1 cellular context compared by ENCODE assay signal in the genomic region with DNA sequence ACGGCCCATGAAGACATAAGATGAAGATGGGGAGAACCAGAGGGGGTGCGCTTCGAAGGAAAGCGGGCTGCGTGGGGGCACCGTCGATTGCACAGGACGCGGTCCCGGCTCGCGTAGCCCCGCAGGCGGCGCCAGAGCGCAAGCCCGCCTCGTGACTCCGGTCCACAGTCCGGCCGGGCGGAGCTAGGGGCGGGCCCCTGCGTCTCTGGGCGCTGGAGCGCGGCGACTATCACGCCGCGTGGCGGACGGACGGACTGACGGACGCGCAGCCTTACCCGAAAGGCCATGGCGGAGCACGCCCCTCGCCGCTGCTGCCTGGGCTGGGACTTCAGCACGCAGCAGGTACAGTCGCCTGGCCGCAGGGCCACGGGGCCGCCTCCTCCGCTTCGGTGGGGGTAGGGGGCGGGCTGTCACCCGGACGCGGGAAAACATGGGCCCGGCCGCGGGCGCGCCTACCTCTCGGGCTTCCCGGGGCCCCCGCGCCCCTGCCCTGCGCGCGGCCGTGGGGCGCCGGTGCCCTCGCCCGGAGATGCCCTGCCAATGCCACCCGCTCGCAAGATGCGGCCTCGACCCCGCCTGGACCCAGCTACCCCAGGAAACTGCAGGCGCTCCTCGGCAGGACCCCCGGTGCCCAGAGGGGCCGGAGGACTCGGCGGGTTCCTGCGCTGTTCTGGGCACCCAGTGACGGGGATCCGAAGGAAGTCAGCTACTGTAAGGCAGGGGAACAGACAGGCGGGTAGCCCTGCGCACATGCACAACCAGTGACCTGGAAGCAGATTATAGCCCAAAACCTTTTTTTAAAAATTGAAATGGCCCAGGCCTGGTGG.
TF ChIP-seq lines count a peak whose summit lies in the region.

A gene (plus strand): TSS at position 202 of the 827 bp plus-strand sequence. CDS start 84 bp downstream, at position 286.

TF ChIP-seq in WTC11, 78 proteins besides CTCF, POLR2A, EP300 and RAD21 (continued from another document and continues in another):
- TF ChIP-seq, protein P1, sequence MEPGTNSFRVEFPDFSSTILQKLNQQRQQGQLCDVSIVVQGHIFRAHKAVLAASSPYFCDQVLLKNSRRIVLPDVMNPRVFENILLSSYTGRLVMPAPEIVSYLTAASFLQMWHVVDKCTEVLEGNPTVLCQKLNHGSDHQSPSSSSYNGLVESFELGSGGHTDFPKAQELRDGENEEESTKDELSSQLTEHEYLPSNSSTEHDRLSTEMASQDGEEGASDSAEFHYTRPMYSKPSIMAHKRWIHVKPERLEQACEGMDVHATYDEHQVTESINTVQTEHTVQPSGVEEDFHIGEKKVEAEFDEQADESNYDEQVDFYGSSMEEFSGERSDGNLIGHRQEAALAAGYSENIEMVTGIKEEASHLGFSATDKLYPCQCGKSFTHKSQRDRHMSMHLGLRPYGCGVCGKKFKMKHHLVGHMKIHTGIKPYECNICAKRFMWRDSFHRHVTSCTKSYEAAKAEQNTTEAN (CRISPR knock-in tag; IDR thresholded peaks at IDR 0.05), result peak; percentile 85; the same call in 1 of the 2 replicates
- TF ChIP-seq, protein P2, sequence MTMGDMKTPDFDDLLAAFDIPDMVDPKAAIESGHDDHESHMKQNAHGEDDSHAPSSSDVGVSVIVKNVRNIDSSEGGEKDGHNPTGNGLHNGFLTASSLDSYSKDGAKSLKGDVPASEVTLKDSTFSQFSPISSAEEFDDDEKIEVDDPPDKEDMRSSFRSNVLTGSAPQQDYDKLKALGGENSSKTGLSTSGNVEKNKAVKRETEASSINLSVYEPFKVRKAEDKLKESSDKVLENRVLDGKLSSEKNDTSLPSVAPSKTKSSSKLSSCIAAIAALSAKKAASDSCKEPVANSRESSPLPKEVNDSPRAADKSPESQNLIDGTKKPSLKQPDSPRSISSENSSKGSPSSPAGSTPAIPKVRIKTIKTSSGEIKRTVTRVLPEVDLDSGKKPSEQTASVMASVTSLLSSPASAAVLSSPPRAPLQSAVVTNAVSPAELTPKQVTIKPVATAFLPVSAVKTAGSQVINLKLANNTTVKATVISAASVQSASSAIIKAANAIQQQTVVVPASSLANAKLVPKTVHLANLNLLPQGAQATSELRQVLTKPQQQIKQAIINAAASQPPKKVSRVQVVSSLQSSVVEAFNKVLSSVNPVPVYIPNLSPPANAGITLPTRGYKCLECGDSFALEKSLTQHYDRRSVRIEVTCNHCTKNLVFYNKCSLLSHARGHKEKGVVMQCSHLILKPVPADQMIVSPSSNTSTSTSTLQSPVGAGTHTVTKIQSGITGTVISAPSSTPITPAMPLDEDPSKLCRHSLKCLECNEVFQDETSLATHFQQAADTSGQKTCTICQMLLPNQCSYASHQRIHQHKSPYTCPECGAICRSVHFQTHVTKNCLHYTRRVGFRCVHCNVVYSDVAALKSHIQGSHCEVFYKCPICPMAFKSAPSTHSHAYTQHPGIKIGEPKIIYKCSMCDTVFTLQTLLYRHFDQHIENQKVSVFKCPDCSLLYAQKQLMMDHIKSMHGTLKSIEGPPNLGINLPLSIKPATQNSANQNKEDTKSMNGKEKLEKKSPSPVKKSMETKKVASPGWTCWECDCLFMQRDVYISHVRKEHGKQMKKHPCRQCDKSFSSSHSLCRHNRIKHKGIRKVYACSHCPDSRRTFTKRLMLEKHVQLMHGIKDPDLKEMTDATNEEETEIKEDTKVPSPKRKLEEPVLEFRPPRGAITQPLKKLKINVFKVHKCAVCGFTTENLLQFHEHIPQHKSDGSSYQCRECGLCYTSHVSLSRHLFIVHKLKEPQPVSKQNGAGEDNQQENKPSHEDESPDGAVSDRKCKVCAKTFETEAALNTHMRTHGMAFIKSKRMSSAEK (CRISPR knock-in tag; IDR thresholded peaks at IDR 0.05; ENCODE audit: borderline replicate concordance), result no peak
- no peak for TF ChIP-seq ZNF121 (CRISPR knock-in tag; IDR thresholded peaks at IDR 0.05)
- no peak for TF ChIP-seq SMAD4 (CRISPR knock-in tag; IDR thresholded peaks at IDR 0.05)
- TF ChIP-seq, protein P3, sequence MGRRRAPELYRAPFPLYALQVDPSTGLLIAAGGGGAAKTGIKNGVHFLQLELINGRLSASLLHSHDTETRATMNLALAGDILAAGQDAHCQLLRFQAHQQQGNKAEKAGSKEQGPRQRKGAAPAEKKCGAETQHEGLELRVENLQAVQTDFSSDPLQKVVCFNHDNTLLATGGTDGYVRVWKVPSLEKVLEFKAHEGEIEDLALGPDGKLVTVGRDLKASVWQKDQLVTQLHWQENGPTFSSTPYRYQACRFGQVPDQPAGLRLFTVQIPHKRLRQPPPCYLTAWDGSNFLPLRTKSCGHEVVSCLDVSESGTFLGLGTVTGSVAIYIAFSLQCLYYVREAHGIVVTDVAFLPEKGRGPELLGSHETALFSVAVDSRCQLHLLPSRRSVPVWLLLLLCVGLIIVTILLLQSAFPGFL (CRISPR knock-in tag; IDR thresholded peaks at IDR 0.05; ENCODE audit: borderline replicate concordance), result no peak
- TF ChIP-seq, protein P4, sequence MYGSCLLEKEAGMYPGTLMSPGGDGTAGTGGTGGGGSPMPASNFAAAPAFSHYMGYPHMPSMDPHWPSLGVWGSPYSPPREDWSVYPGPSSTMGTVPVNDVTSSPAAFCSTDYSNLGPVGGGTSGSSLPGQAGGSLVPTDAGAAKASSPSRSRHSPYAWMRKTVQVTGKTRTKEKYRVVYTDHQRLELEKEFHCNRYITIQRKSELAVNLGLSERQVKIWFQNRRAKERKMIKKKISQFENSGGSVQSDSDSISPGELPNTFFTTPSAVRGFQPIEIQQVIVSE (CRISPR knock-in tag; IDR thresholded peaks at IDR 0.05; ENCODE audit: borderline replicate concordance), result no peak
- peak; percentile 27; the same call in 1 of the 2 replicates for TF ChIP-seq NR2C2 (CRISPR knock-in tag; IDR thresholded peaks at IDR 0.05)
- TF ChIP-seq NR3C1 (CRISPR knock-in tag; conservative IDR thresholded peaks at IDR 0.05; ENCODE audit: low read depth), result no peak
- no peak for TF ChIP-seq GRHL2 (CRISPR knock-in tag; IDR thresholded peaks at IDR 0.05; ENCODE audit: insufficient replicate concordance, severe bottlenecking)
- TF ChIP-seq ZNF671 (CRISPR knock-in tag; IDR thresholded peaks at IDR 0.05), result no peak
- TF ChIP-seq, protein P5, sequence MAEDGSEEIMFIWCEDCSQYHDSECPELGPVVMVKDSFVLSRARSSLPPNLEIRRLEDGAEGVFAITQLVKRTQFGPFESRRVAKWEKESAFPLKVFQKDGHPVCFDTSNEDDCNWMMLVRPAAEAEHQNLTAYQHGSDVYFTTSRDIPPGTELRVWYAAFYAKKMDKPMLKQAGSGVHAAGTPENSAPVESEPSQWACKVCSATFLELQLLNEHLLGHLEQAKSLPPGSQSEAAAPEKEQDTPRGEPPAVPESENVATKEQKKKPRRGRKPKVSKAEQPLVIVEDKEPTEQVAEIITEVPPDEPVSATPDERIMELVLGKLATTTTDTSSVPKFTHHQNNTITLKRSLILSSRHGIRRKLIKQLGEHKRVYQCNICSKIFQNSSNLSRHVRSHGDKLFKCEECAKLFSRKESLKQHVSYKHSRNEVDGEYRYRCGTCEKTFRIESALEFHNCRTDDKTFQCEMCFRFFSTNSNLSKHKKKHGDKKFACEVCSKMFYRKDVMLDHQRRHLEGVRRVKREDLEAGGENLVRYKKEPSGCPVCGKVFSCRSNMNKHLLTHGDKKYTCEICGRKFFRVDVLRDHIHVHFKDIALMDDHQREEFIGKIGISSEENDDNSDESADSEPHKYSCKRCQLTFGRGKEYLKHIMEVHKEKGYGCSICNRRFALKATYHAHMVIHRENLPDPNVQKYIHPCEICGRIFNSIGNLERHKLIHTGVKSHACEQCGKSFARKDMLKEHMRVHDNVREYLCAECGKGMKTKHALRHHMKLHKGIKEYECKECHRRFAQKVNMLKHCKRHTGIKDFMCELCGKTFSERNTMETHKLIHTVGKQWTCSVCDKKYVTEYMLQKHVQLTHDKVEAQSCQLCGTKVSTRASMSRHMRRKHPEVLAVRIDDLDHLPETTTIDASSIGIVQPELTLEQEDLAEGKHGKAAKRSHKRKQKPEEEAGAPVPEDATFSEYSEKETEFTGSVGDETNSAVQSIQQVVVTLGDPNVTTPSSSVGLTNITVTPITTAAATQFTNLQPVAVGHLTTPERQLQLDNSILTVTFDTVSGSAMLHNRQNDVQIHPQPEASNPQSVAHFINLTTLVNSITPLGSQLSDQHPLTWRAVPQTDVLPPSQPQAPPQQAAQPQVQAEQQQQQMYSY (CRISPR knock-in tag; IDR thresholded peaks at IDR 0.05), result peak; percentile 42; the same call in 1 of the 2 replicates
- TF ChIP-seq, protein P6, sequence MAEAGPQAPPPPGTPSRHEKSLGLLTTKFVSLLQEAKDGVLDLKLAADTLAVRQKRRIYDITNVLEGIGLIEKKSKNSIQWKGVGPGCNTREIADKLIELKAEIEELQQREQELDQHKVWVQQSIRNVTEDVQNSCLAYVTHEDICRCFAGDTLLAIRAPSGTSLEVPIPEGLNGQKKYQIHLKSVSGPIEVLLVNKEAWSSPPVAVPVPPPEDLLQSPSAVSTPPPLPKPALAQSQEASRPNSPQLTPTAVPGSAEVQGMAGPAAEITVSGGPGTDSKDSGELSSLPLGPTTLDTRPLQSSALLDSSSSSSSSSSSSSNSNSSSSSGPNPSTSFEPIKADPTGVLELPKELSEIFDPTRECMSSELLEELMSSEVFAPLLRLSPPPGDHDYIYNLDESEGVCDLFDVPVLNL (CRISPR knock-in tag; IDR thresholded peaks at IDR 0.05; ENCODE audit: borderline replicate concordance, low read depth), result peak; percentile 65; the same call in 1 of the 2 replicates
- TF ChIP-seq FOXJ3 (CRISPR knock-in tag; IDR thresholded peaks at IDR 0.05; ENCODE audit: borderline replicate concordance), result no peak
- TF ChIP-seq, protein P7, sequence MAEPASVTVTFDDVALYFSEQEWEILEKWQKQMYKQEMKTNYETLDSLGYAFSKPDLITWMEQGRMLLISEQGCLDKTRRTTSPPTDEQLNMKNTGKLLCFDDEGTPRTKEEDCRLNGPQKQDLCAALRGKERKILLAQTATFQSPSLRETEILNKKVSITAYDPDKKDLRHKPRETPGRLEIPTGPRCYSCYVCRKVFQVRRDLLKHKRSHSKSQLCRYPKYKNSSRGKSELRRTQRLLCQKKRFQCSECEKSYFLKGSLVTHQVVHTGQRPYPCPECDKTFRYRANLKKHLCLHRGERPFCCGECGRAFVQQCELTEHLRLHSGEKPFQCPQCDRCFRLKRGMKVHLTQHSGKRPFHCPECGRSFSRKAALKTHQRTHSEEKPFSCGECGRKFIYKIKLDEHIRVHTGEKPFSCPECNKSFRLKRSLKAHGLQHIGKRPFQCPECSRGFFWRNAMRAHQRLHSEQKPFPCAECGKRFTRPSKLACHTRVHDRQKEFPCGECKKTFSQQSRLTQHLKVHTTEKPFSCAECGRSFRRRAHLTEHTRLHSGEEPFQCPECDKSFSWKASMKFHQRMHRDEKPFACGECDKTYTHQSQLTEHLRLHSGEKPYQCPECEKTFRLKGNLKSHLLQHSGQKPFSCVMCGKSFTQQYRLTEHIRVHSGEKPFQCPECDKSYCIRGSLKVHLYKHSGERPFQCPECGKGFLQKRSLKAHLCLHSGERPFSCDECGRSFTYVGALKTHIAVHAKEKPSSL (CRISPR knock-in tag; conservative IDR thresholded peaks at IDR 0.05), result no peak
- TF ChIP-seq NFYB (CRISPR knock-in tag; conservative IDR thresholded peaks at IDR 0.05; ENCODE audit: low read depth), result no peak
- TF ChIP-seq JUN (CRISPR knock-in tag; IDR thresholded peaks at IDR 0.05), result no peak
- no peak for TF ChIP-seq OVOL2 (CRISPR knock-in tag; IDR thresholded peaks at IDR 0.05; ENCODE audit: borderline replicate concordance)
- TF ChIP-seq MYBL2 (CRISPR knock-in tag; IDR thresholded peaks at IDR 0.05), result no peak
- no peak for TF ChIP-seq ZNF416 (CRISPR knock-in tag; IDR thresholded peaks at IDR 0.05)
- TF ChIP-seq SP1 (CRISPR knock-in tag; conservative IDR thresholded peaks at IDR 0.05), result peak; percentile 88; the same call in 1 of the 2 replicates
- TF ChIP-seq, protein P8, sequence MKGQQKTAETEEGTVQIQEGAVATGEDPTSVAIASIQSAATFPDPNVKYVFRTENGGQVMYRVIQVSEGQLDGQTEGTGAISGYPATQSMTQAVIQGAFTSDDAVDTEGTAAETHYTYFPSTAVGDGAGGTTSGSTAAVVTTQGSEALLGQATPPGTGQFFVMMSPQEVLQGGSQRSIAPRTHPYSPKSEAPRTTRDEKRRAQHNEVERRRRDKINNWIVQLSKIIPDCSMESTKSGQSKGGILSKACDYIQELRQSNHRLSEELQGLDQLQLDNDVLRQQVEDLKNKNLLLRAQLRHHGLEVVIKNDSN (CRISPR knock-in tag; IDR thresholded peaks at IDR 0.05), result peak; percentile 81; the same call in 1 of the 2 replicates
- TF ChIP-seq, protein P9, sequence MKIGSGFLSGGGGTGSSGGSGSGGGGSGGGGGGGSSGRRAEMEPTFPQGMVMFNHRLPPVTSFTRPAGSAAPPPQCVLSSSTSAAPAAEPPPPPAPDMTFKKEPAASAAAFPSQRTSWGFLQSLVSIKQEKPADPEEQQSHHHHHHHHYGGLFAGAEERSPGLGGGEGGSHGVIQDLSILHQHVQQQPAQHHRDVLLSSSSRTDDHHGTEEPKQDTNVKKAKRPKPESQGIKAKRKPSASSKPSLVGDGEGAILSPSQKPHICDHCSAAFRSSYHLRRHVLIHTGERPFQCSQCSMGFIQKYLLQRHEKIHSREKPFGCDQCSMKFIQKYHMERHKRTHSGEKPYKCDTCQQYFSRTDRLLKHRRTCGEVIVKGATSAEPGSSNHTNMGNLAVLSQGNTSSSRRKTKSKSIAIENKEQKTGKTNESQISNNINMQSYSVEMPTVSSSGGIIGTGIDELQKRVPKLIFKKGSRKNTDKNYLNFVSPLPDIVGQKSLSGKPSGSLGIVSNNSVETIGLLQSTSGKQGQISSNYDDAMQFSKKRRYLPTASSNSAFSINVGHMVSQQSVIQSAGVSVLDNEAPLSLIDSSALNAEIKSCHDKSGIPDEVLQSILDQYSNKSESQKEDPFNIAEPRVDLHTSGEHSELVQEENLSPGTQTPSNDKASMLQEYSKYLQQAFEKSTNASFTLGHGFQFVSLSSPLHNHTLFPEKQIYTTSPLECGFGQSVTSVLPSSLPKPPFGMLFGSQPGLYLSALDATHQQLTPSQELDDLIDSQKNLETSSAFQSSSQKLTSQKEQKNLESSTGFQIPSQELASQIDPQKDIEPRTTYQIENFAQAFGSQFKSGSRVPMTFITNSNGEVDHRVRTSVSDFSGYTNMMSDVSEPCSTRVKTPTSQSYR (CRISPR knock-in tag; IDR thresholded peaks at IDR 0.05), result peak; percentile 82
- TF ChIP-seq, protein P10, sequence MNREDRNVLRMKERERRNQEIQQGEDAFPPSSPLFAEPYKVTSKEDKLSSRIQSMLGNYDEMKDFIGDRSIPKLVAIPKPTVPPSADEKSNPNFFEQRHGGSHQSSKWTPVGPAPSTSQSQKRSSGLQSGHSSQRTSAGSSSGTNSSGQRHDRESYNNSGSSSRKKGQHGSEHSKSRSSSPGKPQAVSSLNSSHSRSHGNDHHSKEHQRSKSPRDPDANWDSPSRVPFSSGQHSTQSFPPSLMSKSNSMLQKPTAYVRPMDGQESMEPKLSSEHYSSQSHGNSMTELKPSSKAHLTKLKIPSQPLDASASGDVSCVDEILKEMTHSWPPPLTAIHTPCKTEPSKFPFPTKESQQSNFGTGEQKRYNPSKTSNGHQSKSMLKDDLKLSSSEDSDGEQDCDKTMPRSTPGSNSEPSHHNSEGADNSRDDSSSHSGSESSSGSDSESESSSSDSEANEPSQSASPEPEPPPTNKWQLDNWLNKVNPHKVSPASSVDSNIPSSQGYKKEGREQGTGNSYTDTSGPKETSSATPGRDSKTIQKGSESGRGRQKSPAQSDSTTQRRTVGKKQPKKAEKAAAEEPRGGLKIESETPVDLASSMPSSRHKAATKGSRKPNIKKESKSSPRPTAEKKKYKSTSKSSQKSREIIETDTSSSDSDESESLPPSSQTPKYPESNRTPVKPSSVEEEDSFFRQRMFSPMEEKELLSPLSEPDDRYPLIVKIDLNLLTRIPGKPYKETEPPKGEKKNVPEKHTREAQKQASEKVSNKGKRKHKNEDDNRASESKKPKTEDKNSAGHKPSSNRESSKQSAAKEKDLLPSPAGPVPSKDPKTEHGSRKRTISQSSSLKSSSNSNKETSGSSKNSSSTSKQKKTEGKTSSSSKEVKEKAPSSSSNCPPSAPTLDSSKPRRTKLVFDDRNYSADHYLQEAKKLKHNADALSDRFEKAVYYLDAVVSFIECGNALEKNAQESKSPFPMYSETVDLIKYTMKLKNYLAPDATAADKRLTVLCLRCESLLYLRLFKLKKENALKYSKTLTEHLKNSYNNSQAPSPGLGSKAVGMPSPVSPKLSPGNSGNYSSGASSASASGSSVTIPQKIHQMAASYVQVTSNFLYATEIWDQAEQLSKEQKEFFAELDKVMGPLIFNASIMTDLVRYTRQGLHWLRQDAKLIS (CRISPR knock-in tag; IDR thresholded peaks at IDR 0.05; ENCODE audit: borderline replicate concordance), result no peak
- peak; percentile 75; the same call in 1 of the 2 replicates for TF ChIP-seq ESRRA (CRISPR knock-in tag; IDR thresholded peaks at IDR 0.05; ENCODE audit: borderline replicate concordance)
